25 cellular contexts compared by ENCODE assay signal in genomic region chr2:45307147-45307546, GRCh38.
"Had no signal": no experiment of that assay in that cellular context is flagged by ENCODE, and none has a peak within 500 bp of the region (broad histone marks: within the 10 kb centered on the region; RNA-seq: fewer than 3 reads in every experiment).

No MANE protein-coding gene starts in this region.

- H3K27ac ChIP-seq: dorsolateral prefrontal cortex, left ventricle myocardium inferior, lower lobe of right lung, prostate gland, right atrium auricular region, sigmoid colon, skin epidermis, spleen, thoracic aorta, tibial nerve, upper lobe of left lung had no signal

- H3K27me3 ChIP-seq: right atrium auricular region, tibial nerve, upper lobe of left lung had no signal

- H3K36me3 ChIP-seq: left ventricle myocardium inferior, lower lobe of right lung, prostate gland, right atrium auricular region, sigmoid colon, spleen, thoracic aorta, tibial nerve, upper lobe of left lung had no signal

- H3K9me3 ChIP-seq: left ventricle myocardium inferior, lower lobe of right lung, prostate gland, right atrium auricular region, sigmoid colon, spleen, thoracic aorta, upper lobe of left lung had no signal

- H3K4me3 ChIP-seq: dorsolateral prefrontal cortex, left ventricle myocardium inferior, lower lobe of right lung, prostate gland, right atrium auricular region, sigmoid colon, skin epidermis, spleen, thoracic aorta, tibial nerve, upper lobe of left lung had no signal

- FAIRE-seq: colon, frontal cortex, urothelium cell line had no signal

- ATAC-seq: left colon; lower lobe of right lung; natural killer cell treated with Interleukin-12 subunit alpha and Interleukin-12 subunit beta and Interleukin-15 and Interleukin-18, amount 100 ng/mL, for 72 hours; stimulated activated memory B cell treated with anti-CD40 and anti-IgM and Interleukin-4, amounts not matched to agents 10 μg/mL and 1 μg/mL and 100 μg/mL, for 72 hours; stimulated activated naive CD8-positive, alpha-beta T cell treated with anti-CD3 and anti-CD28 coated beads, Interleukin-15, Interleukin-2, amounts not matched to agents 100 U/mL and 50 U/mL, for 24 hours had no signal

- H3K4me1 ChIP-seq: left ventricle myocardium inferior, prostate gland, right atrium auricular region, sigmoid colon, spleen, tibial nerve, upper lobe of left lung had no signal

- DNase-seq: dorsolateral prefrontal cortex; effector CD4-positive, alpha-beta T cell; hypothalamus; immature natural killer cell; islet precursor cell; kidney glomerular epithelial cell; left colon; left ventricle myocardium inferior; lower lobe of right lung; naive B cell; sigmoid colon; spleen; stimulated activated CD4-positive, alpha-beta T cell treated with anti-CD3 and anti-CD28 coated beads, Interleukin-4, amount 100 ng/mL, for 4 hours; stimulated activated naive CD8-positive, alpha-beta T cell treated with anti-CD3 and anti-CD28 coated beads, Interleukin-15, Interleukin-2, amounts not matched to agents 100 U/mL and 50 U/mL, for 24 hours; upper lobe of left lung had no signal
